In the genomic region with DNA sequence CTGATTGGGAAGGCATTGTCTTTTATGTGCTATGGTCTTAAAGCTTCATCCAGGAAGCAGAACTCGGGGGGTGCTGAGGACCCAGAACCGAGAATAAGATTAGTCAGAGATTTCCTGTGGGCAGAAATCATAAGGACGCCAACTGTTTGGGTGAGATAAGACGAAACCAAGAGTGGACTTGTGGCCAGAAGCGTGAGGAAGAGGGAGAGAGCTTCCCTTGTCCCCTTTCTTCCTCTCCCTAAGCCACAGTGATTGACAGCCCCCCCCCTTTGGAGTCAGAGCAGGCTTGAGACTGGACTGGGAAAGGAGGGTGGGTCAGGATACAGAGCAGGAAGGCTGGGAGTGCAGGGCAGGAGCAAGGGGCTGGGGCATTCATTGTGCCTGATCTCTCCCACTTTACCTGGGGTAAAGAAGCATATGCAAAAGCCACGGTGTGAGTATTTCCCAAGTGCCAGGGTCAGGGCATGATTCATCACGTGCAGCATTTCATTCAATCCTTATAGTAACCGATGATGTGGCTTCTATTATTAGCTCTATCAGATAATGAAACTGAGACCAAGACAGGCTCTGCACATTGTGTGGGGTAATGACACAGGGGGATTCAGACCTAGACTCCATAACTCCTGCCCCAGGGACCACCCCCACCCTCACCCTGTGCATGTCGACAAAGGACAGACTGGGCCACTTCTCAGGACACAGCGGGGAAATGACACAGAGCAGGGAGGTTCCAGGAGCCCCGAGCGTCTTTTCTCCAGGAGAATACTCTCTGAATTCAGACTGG, we compare ENCODE assay signal across 1 cellular context.
TF ChIP-seq lines count a peak whose summit lies in the region.

No MANE protein-coding gene starts in this region.

TF ChIP-seq in SK-N-SH, 30 proteins besides CTCF, POLR2A, EP300 and RAD21 (continued from another document):
- no peak for TF ChIP-seq GATA2 (CRISPR knock-in tag; IDR thresholded peaks at IDR 0.05)
TF ChIP-seq in SK-N-SH: peak in this region for 0.
